Comparison of ENCODE assay signal across 21 cellular contexts in the genomic region with DNA sequence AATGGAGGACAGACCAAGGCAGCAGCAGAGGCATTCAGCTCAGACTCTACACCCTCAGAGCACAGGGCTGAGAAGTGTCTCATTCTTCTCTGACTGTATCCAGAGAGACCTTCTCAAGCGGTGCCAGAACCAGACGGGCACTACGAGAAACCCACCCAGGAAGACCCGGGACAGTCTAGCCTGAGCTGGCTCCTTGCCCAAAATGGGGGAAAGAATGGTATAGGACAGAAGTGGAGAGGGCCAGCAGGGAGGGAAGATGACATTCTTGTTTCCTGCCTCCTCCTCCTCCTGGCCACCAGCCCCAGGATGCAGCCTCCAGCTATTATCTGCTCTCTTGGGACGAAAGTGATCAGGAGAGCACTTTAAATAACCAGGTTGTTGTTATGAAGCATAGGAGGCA. TPM values are rescaled to one million over a fixed set of nuclear protein-coding genes. Genes with fewer than 3 reads are reported as not detected.
"Had no signal": no experiment of that assay in that cellular context is flagged by ENCODE, and none has a peak within 500 bp of the region (broad histone marks: within the 10 kb centered on the region; RNA-seq: fewer than 3 reads in every experiment).

No MANE protein-coding gene starts in this region.

- DNase-seq: activated CD4-positive, alpha-beta T cell treated with anti-CD3 and anti-CD28 coated beads for 36 hours; activated CD4-positive, alpha-beta T cell treated with anti-CD3 and anti-CD28 coated beads, Interleukin-2, amount 50 U/mL, for 48 hours; activated gamma-delta T cell; erythroblast; foreskin melanocyte; glutamatergic neuron; kidney; left lung; midbrain; nephron progenitor cell; stimulated activated CD4-positive, alpha-beta T cell treated with anti-CD3 and anti-CD28 coated beads, Interleukin-15, amount 100 ng/mL, for 24 hours; stimulated activated CD4-positive, alpha-beta T cell treated with anti-CD3 and anti-CD28 coated beads, Interleukin-2, amount 100 ng/mL, for 48 hours; transverse colon had no signal

- ATAC-seq: activated CD4-positive, alpha-beta T cell treated with anti-CD3 and anti-CD28 coated beads for 36 hours; left lung had no signal

- H3K9me3 ChIP-seq: ascending aorta, left lung, transverse colon had no signal

- H3K27ac ChIP-seq: ascending aorta, left lung, skin epidermis, transverse colon had no signal

- H3K27me3 ChIP-seq: ascending aorta, transverse colon had no signal

- H3K4me3 ChIP-seq: ascending aorta, coronary artery, left lung, skin epidermis, transverse colon had no signal

- H3K36me3 ChIP-seq: ascending aorta, left lung, transverse colon had no signal

- H3K4me1 ChIP-seq: ascending aorta had no signal

RNA-seq across cellular contexts. Expression of a gene that starts 22.6 kb away (rescaled TPM):
- total RNA-seq: activated CD4-positive, alpha-beta T cell treated with anti-CD3 and anti-CD28 coated beads for 36 hours; lung microvascular endothelial cell; T-helper 2 cell treated with Interferon-gamma antibody and Interleukin-4, amounts not matched to agents 100 ng/mL and 5 ng/mL, for 36 hours had no signal

RNA-seq across cellular contexts. Expression of a gene that starts 40.9 kb away (rescaled TPM):
- total RNA-seq: activated CD4-positive, alpha-beta T cell treated with anti-CD3 and anti-CD28 coated beads for 36 hours; ascending aorta; kidney; left lung; lung microvascular endothelial cell; omental fat pad; progenitor cell of endocrine pancreas; T-helper 2 cell treated with Interferon-gamma antibody and Interleukin-4, amounts not matched to agents 100 ng/mL and 5 ng/mL, for 36 hours; transverse colon had no signal
- polyA plus RNA-seq: adipose tissue had no signal
